10 cellular contexts compared by ENCODE assay signal in the genomic region with DNA sequence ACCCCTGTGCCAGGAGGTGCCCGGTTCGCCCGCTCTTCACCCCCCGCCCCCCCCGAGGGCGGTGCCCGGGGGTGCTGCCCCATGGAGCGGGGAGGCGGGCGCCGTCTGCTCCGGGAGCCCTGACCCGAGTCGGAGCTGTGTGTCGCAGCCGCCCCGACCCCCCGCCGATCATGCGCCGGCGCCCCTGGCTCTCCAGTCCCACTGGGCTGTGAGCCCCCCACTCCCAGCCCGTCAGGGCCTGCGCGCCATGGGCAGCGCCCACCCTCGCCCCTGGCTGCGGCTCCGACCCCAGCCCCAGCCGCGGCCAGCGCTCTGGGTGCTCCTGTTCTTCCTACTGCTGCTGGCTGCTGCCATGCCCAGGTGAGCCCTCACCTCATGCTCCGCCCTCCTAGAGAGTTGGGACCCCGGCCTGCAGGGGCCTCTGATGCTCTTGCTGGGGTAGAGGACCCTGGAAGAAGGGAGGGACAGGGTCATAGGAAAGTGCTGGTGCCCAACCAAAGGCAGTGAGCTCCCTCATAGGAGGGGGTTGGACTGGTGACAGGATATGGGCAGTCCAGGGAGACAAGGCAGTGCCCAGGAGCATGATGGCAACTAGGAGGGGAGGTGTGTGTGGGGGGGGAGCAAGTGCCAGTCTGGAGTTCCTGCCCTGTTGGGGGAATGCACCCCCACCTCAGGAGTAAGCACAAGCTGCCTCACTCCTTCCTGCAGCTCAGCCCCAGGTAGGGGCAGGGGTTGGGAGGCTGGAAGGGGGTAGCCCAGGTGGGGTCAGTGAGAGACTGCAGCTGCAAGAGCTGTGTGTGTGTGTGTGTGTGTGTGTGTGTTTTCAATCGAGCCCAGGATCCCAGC. TPM values are rescaled to one million over a fixed set of nuclear protein-coding genes. Genes with fewer than 3 reads are reported as not detected.
DNase-seq lines count a peak whose midpoint lies in the region; ATAC-seq and TF ChIP-seq lines count a peak whose summit lies in the region.
"Had no signal": no experiment of that assay in that cellular context is flagged by ENCODE, and none has a peak within 500 bp of the region (broad histone marks: within the 10 kb centered on the region; RNA-seq: fewer than 3 reads in every experiment).

A gene (plus strand): TSS at position 104 of the 846 bp plus-strand sequence. CDS start 144 bp downstream, at position 248.

- H3K27ac Mint-ChIP-seq in central memory CD8-positive, alpha-beta T cell (ENCODE audit: low read depth), result peak within 1 kb of the TSS; percentile 91

- H3K4me3 Mint-ChIP-seq in central memory CD8-positive, alpha-beta T cell, result peak within 1 kb of the TSS; percentile 77

- H3F3A ChIP-seq in SK-N-SH (replicated peaks; ENCODE audit: insufficient read depth), result no peaks in the 10 kb centered on the region

- 67% methylated on average over 6 of the region's 35 CpGs for WGBS in SK-N-SH (ENCODE audit: low lambda C conversion rate)

- H2AFZ ChIP-seq in SK-N-SH (ENCODE audit: low read depth), result no peak within 1 kb of the TSS

- DNase-seq in SK-N-SH (peak; percentile 58), NCI-H748 treated with DMSO at 0.1 percent for 48 hours (lab: John Stamatoyannopoulos, UW) (no peak), kidney glomerular epithelial cell (lab: John Stamatoyannopoulos, UW) (no peak)
- no peak for DNase-seq in central memory CD8-positive, alpha-beta T cell (ENCODE audit: low spot score in 2 of 2)

- H3K9me2 ChIP-seq in SK-N-SH, result no peaks in the 10 kb centered on the region

- peaks cover 48% of the 10 kb centered on the region for H3K4me1 Mint-ChIP-seq in central memory CD8-positive, alpha-beta T cell

- H3K9me3 ChIP-seq in SK-N-SH (no peaks in the 10 kb centered on the region), skeletal muscle satellite cell (replicated peaks; ENCODE audit: low read length) (no peaks in the 10 kb centered on the region)

- no peaks in the 10 kb centered on the region for H3K79me2 ChIP-seq in SK-N-SH (ENCODE audit: insufficient read depth)

- H3K4me2 ChIP-seq in SK-N-SH (peak within 1 kb of the TSS; percentile 37; the same call in 1 of the 2 replicates), skeletal muscle satellite cell (ENCODE audit: low read length) (peak within 1 kb of the TSS; percentile 23)

- no peak for TF ChIP-seq RAD21 in SK-N-SH (IDR thresholded peaks at IDR 0.05; ENCODE audit: low read length)

- H4K20me1 ChIP-seq in SK-N-SH (ENCODE audit: insufficient read depth), result no peaks in the 10 kb centered on the region

- H3K36me3 ChIP-seq in SK-N-SH (replicated peaks in 1 of 2; ENCODE audit: control insufficient read depth in 1 of 2, insufficient read depth in 2 of 2, low read length in 1 of 2), result no peaks in the 10 kb centered on the region
- no peaks in the 10 kb centered on the region for H3K36me3 ChIP-seq in skeletal muscle satellite cell (ENCODE audit: insufficient read depth, low read length)

- peak within 1 kb of the TSS; percentile 19 to 28; a peak in 3 of 4 replicates for H3K4me3 ChIP-seq in SK-N-SH (ENCODE audit: low read depth in 2 of 2, low read length in 1 of 2)
- H3K4me3 ChIP-seq in skeletal muscle satellite cell (ENCODE audit: low read length), result no peak within 1 kb of the TSS

- H3K9ac ChIP-seq in SK-N-SH (no peak within 1 kb of the TSS), skeletal muscle satellite cell (ENCODE audit: low read depth, low read length) (no peak within 1 kb of the TSS)

- peaks cover 13% of the 10 kb centered on the region for H3K27me3 Mint-ChIP-seq in central memory CD8-positive, alpha-beta T cell

- H3K36me3 Mint-ChIP-seq in central memory CD8-positive, alpha-beta T cell (ENCODE audit: insufficient read depth), result peaks cover 10% of the 10 kb centered on the region

- peaks cover 41% of the 10 kb centered on the region for H3K27me3 ChIP-seq in SK-N-SH (ENCODE audit: insufficient read depth)
- H3K27me3 ChIP-seq in skeletal muscle satellite cell (ENCODE audit: control insufficient read depth, insufficient read depth, low read length), result peaks cover 85% of the 10 kb centered on the region

- CTCF ChIA-PET in SK-N-SH (lab: Yijun Ruan, JAX), result interaction anchor here (0.5 to 22.5 kb wide), 7 partner anchors 11 to 253 kb away, joined by 3 to 795 read pairs (median 3); a partner anchor contains a TSS

- ATAC-seq in SK-N-SH treated with all-trans-retinoic acid at 6 μM for 48 hours (no peak), HG03175 (IDR thresholded peaks at IDR 0.05; ENCODE audit: unreplicated experiment) (peak; percentile 17), GM19351 (IDR thresholded peaks at IDR 0.05; ENCODE audit: unreplicated experiment) (no peak)
- ATAC-seq in central memory CD8-positive, alpha-beta T cell (replicated peaks; ENCODE audit: extremely low read depth, poor library complexity, severe bottlenecking), result peak; percentile 0

- no peak within 1 kb of the TSS for H3K27ac ChIP-seq in SK-N-SH (ENCODE audit: low read depth in 2 of 2, low read length in 1 of 2)

- TF ChIP-seq EP300 in SK-N-SH (IDR thresholded peaks at IDR 0.05; ENCODE audit: borderline replicate concordance in 1 of 2, low read depth in 1 of 2, low read length in 1 of 2), result no peak

- POLR2A ChIA-PET in SK-N-SH (lab: Yijun Ruan, JAX), result interaction anchor here (0.8 kb wide), 1 partner anchor 17 kb away, joined by 3 read pairs; no protein-coding TSS in a partner anchor

- H3K9me3 Mint-ChIP-seq in central memory CD8-positive, alpha-beta T cell, result no peaks in the 10 kb centered on the region

- TF ChIP-seq CTCF in SK-N-SH (IDR thresholded peaks at IDR 0.05), result no peak

- H3K4me1 ChIP-seq in SK-N-SH (ENCODE audit: control insufficient read depth in 1 of 2, insufficient read depth in 2 of 2, low read depth in 1 of 2, low read length in 1 of 2) (peaks cover 0 to 61% of the 10 kb centered on the region in 2 experiments; a peak in 2 of 4 replicates), skeletal muscle satellite cell (ENCODE audit: control insufficient read depth, insufficient read depth, low read length) (peaks cover 5% of the 10 kb centered on the region)

TF ChIP-seq in SK-N-SH, 30 proteins besides CTCF, POLR2A, EP300 and RAD21:
- TF ChIP-seq, protein P1, sequence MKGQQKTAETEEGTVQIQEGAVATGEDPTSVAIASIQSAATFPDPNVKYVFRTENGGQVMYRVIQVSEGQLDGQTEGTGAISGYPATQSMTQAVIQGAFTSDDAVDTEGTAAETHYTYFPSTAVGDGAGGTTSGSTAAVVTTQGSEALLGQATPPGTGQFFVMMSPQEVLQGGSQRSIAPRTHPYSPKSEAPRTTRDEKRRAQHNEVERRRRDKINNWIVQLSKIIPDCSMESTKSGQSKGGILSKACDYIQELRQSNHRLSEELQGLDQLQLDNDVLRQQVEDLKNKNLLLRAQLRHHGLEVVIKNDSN (IDR thresholded peaks at IDR 0.05; ENCODE audit: borderline replicate concordance, low read depth), result no peak
- TF ChIP-seq MXI1 (IDR thresholded peaks at IDR 0.05; ENCODE audit: low read depth, low read length), result no peak
- no peak for TF ChIP-seq GABPA (IDR thresholded peaks at IDR 0.05; ENCODE audit: low read depth)

TF ChIP-seq in SK-N-SH treated with all-trans-retinoic acid at 6 μM for 48 hours, 23 proteins besides CTCF, POLR2A, EP300 and RAD21 (continues in another document):
- TF ChIP-seq, protein P2, sequence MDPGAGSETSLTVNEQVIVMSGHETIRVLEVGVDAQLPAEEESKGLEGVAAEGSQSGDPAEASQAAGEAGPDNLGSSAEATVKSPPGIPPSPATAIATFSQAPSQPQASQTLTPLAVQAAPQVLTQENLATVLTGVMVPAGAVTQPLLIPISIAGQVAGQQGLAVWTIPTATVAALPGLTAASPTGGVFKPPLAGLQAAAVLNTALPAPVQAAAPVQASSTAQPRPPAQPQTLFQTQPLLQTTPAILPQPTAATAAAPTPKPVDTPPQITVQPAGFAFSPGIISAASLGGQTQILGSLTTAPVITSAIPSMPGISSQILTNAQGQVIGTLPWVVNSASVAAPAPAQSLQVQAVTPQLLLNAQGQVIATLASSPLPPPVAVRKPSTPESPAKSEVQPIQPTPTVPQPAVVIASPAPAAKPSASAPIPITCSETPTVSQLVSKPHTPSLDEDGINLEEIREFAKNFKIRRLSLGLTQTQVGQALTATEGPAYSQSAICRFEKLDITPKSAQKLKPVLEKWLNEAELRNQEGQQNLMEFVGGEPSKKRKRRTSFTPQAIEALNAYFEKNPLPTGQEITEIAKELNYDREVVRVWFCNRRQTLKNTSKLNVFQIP (CRISPR knock-in tag; IDR thresholded peaks at IDR 0.05; ENCODE audit: borderline replicate concordance, low read depth), result no peak
- TF ChIP-seq ARNTL (CRISPR knock-in tag; IDR thresholded peaks at IDR 0.05; ENCODE audit: borderline replicate concordance, low read depth), result no peak
- no peak for TF ChIP-seq BACH2 (CRISPR knock-in tag; IDR thresholded peaks at IDR 0.05; ENCODE audit: borderline replicate concordance)
- no peak for TF ChIP-seq ISL1 (CRISPR knock-in tag; IDR thresholded peaks at IDR 0.05)
- no peak for TF ChIP-seq TOX (CRISPR knock-in tag; IDR thresholded peaks at IDR 0.05; ENCODE audit: borderline replicate concordance)
- TF ChIP-seq OSR1 (CRISPR knock-in tag; IDR thresholded peaks at IDR 0.05), result no peak
- TF ChIP-seq RARB (CRISPR knock-in tag; IDR thresholded peaks at IDR 0.05), result no peak
- TF ChIP-seq, protein P3, sequence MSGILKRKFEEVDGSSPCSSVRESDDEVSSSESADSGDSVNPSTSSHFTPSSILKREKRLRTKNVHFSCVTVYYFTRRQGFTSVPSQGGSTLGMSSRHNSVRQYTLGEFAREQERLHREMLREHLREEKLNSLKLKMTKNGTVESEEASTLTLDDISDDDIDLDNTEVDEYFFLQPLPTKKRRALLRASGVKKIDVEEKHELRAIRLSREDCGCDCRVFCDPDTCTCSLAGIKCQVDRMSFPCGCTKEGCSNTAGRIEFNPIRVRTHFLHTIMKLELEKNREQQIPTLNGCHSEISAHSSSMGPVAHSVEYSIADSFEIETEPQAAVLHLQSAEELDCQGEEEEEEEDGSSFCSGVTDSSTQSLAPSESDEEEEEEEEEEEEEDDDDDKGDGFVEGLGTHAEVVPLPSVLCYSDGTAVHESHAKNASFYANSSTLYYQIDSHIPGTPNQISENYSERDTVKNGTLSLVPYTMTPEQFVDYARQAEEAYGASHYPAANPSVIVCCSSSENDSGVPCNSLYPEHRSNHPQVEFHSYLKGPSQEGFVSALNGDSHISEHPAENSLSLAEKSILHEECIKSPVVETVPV (CRISPR knock-in tag; IDR thresholded peaks at IDR 0.05), result no peak
- TF ChIP-seq, protein P4, sequence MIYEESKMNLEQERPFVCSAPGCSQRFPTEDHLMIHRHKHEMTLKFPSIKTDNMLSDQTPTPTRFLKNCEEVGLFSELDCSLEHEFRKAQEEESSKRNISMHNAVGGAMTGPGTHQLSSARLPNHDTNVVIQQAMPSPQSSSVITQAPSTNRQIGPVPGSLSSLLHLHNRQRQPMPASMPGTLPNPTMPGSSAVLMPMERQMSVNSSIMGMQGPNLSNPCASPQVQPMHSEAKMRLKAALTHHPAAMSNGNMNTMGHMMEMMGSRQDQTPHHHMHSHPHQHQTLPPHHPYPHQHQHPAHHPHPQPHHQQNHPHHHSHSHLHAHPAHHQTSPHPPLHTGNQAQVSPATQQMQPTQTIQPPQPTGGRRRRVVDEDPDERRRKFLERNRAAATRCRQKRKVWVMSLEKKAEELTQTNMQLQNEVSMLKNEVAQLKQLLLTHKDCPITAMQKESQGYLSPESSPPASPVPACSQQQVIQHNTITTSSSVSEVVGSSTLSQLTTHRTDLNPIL (CRISPR knock-in tag; IDR thresholded peaks at IDR 0.05; ENCODE audit: low read depth), result no peak

RNA-seq across cellular contexts. Expression of the gene that starts here (rescaled TPM):
- polyA plus RNA-seq in SK-N-SH (2012; rRNA removed), result 0.02 TPM in 1 of 2 replicates, not detected in the other
- 0.01 and 0.05 TPM in 2 replicates for polyA plus RNA-seq in SK-N-SH (2012; cell fraction: cytosol; rRNA removed)
- 0.05 and 0.07 TPM in 2 replicates for polyA plus RNA-seq in SK-N-SH (2012; cell fraction: nucleus; rRNA removed)
- total RNA-seq in skeletal muscle satellite cell (2012; rRNA removed), result not detected in 2 replicates
- total RNA-seq: frontal cortex, temporal lobe had no signal

Comparison
In these comparisons a context has a peak if more than half of its experiments do, and no peak if none do; other contexts are left out.
1. Peak in DNase-seq, H3K4me3 ChIP-seq and H3K4me2 ChIP-seq in SK-N-SH; RNA of the gene not detected or under 1 TPM.
2. ATAC-seq: peak in HG03175 (single experiment) and central memory CD8-positive, alpha-beta T cell (single experiment); none in SK-N-SH treated with all-trans-retinoic acid at 6 μM for 48 hours (single experiment) and GM19351 (single experiment).